In the genomic region with DNA sequence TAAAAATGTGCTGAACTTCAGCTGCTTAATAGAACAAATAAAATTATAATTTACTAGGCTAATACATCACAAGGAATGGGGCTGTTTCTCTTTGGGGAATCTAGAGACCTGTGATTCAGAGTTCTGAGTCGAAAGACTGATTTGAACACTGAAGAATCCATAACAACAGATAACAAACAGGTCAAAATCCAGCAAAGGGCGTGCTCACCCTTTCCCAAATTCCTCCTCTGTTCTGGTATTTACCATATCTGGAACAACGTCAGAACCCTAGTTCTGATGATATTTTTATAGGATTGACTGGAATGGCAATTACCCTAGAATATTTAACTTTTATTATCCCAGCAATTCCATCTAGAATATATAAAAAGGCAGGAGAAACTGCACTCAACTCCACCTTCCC, we compare ENCODE assay signal across 17 cellular contexts.
DNase-seq lines count a peak whose midpoint lies in the region; ATAC-seq and TF ChIP-seq lines count a peak whose summit lies in the region.
"Had no signal": no experiment of that assay in that cellular context is flagged by ENCODE, and none has a peak within 500 bp of the region (broad histone marks: within the 10 kb centered on the region; RNA-seq: fewer than 3 reads in every experiment).

No MANE protein-coding gene starts in this region.

- WGBS in IMR-90 (ENCODE audit: extremely low coverage in 2 of 2, insufficient read length in 1 of 2), 2 experiments: no CpG with 5 or more reads among the region's 3 CpGs

- H3K4me1 ChIP-seq in IMR-90 (ENCODE audit: control insufficient read depth, insufficient read depth, low read length): no peaks in the 10 kb centered on the region
- H3K4me1 ChIP-seq: SJSA1 had no signal

- CTCF ChIA-PET in IMR-90 (lab: Yijun Ruan, JAX): no interaction called here

- no peaks in the 10 kb centered on the region for H4K20me1 ChIP-seq in IMR-90 (ENCODE audit: insufficient read depth, low read length)

- H3K79me1 ChIP-seq in IMR-90 (ENCODE audit: low read depth in 1 of 2, low read length in 2 of 2): no peaks in the 10 kb centered on the region

- H2BK120ac ChIP-seq in IMR-90 (ENCODE audit: low read depth, low read length): no peak overlapping the region

- peaks cover 3% of the 10 kb centered on the region; the same call in 1 of the 2 replicates for H3K9me1 ChIP-seq in IMR-90 (ENCODE audit: insufficient read depth, low read length)

- no peak overlapping the region for H3K56ac ChIP-seq in IMR-90 (ENCODE audit: extremely low read depth, insufficient read depth, low read length)

- intact Hi-C loops in IMR-90 (cut with micrococcal nuclease) (loop anchor here (5.0 kb wide), 1 partner anchor 41 kb away; no protein-coding TSS in a partner anchor), sciatic nerve (cut with DNase I) (no loop called here)

- H2AFZ ChIP-seq in IMR-90 (replicated peaks; ENCODE audit: low read length, poor library complexity): no peak overlapping the region
- H2AFZ ChIP-seq: PC-9 had no signal

- no peak overlapping the region for H4K8ac ChIP-seq in IMR-90 (ENCODE audit: low read depth in 2 of 2, low read length in 2 of 2)

- no peak overlapping the region for H2BK15ac ChIP-seq in IMR-90 (ENCODE audit: low read depth, low read length)

- no peak overlapping the region for H3K14ac ChIP-seq in IMR-90 (replicated peaks; ENCODE audit: low read depth, low read length)

- no peak overlapping the region for H3K23ac ChIP-seq in IMR-90 (ENCODE audit: low read depth, low read length)

- dilution Hi-C loops in IMR-90 (cut with HindIII; ENCODE audit: low sequenced_read_pairs, unreplicated experiment): no loop called here

- no peak; the same call in 1 of the 2 replicates for ATAC-seq in IMR-90 (ENCODE audit: low read depth)
- peak; percentile 74 for ATAC-seq in sciatic nerve
- ATAC-seq in GM21423 (IDR thresholded peaks at IDR 0.05; ENCODE audit: unreplicated experiment): no peak
- no peak for ATAC-seq in GM18868 (IDR thresholded peaks at IDR 0.05; ENCODE audit: unreplicated experiment)

- DNase-seq in AG10803 (ENCODE audit: low read depth) (peak; percentile 55), IMR-90 (peak; percentile 31), fibroblast of the aortic adventitia (ENCODE audit: low read depth) (peak; percentile 82), sciatic nerve (ENCODE audit: low spot score) (no peak), NCI-H2081 treated with DMSO at 0.1 percent for 48 hours (lab: John Stamatoyannopoulos, UW) (no peak), NCI-H69 (lab: John Stamatoyannopoulos, UW) (no peak)
- DNase-seq: EL, H9, Kasumi-1, NCI-H1105 treated with DMSO at 0.1 percent for 48 hours, NCI-H1694 treated with DMSO at 0.1 percent for 48 hours, NCI-H82, PC-9 had no signal

- H3K27me3 ChIP-seq in IMR-90 (ENCODE audit: control insufficient read depth, insufficient read depth, low read length): no peaks in the 10 kb centered on the region; the same call in 1 of the 2 replicates
- H3K27me3 ChIP-seq: SJSA1 had no signal

- H2AK9ac ChIP-seq in IMR-90 (replicated peaks; ENCODE audit: low read depth, low read length, poor library complexity): no peak overlapping the region

- BruUV-seq in IMR-90 (replicated peaks; lab: Mats Ljungman, UMichigan): no TSS peak

- no peaks in the 10 kb centered on the region for H3K9me3 ChIP-seq in IMR-90 (ENCODE audit: control insufficient read depth, insufficient read depth, low read length)

- no peak overlapping the region for H2BK20ac ChIP-seq in IMR-90 (ENCODE audit: low read depth, low read length)

- H3K27ac ChIP-seq in IMR-90 (ENCODE audit: insufficient read depth, low read length): no peak overlapping the region
- H3K27ac ChIP-seq: C4-2B, PC-9, SJSA1 had no signal

- no peak overlapping the region for H4K5ac ChIP-seq in IMR-90 (ENCODE audit: low read depth, low read length)

- no peak overlapping the region for H2AK5ac ChIP-seq in IMR-90 (ENCODE audit: low read depth, low read length)

- TF ChIP-seq CTCF in AG10803 (conservative IDR thresholded peaks at IDR 0.05; ENCODE audit: low read length) (no peak), IMR-90 (conservative IDR thresholded peaks at IDR 0.05; ENCODE audit: low read depth, low read length) (no peak), fibroblast of the aortic adventitia (IDR thresholded peaks at IDR 0.05; ENCODE audit: insufficient read depth, low read length) (no peak)

- in situ Hi-C loops in IMR-90 (cut with MboI; ENCODE audit: low sequenced_read_pairs): no loop called here

- no peak overlapping the region for H3K9ac ChIP-seq in IMR-90 (ENCODE audit: low read depth, low read length)

- H3K4me3 ChIP-seq in AG10803 (ENCODE audit: low read length): no peak overlapping the region
- no peak overlapping the region for H3K4me3 ChIP-seq in IMR-90 (ENCODE audit: insufficient read depth, low read depth, low read length)
- no peak overlapping the region for H3K4me3 ChIP-seq in fibroblast of the aortic adventitia (ENCODE audit: low read depth, low read length)
- H3K4me3 ChIP-seq: PC-9, SJSA1 had no signal

- no peak overlapping the region for H4K91ac ChIP-seq in IMR-90 (ENCODE audit: insufficient read depth, low read depth, low read length)

- TF ChIP-seq POLR2A in IMR-90 (IDR thresholded peaks at IDR 0.05; ENCODE audit: low read depth, low read length): no peak

- H3K4ac ChIP-seq in IMR-90 (ENCODE audit: low read depth, low read length): no peak overlapping the region

- H3K36me3 ChIP-seq in IMR-90 (ENCODE audit: control insufficient read depth, insufficient read depth, low read length): no peaks in the 10 kb centered on the region
- H3K36me3 ChIP-seq: SJSA1 had no signal

- H2BK5ac ChIP-seq in IMR-90 (ENCODE audit: low read depth, low read length, poor library complexity, severe bottlenecking): no peak overlapping the region

- TF ChIP-seq RAD21 in IMR-90 (IDR thresholded peaks at IDR 0.05; ENCODE audit: low read length): no peak

- POLR2A ChIA-PET in IMR-90 (lab: Charles Lee; ENCODE audit: unreplicated experiment): no interaction called here

- H3K18ac ChIP-seq in IMR-90 (ENCODE audit: low read depth, low read length): no peak overlapping the region

- no peak overlapping the region for H3K4me2 ChIP-seq in IMR-90 (ENCODE audit: low read depth, low read length)
- H3K4me2 ChIP-seq: PC-9 had no signal

TF ChIP-seq in IMR-90, 13 proteins besides CTCF, POLR2A, EP300 and RAD21:
- TF ChIP-seq, protein P1, sequence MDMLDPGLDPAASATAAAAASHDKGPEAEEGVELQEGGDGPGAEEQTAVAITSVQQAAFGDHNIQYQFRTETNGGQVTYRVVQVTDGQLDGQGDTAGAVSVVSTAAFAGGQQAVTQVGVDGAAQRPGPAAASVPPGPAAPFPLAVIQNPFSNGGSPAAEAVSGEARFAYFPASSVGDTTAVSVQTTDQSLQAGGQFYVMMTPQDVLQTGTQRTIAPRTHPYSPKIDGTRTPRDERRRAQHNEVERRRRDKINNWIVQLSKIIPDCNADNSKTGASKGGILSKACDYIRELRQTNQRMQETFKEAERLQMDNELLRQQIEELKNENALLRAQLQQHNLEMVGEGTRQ (IDR thresholded peaks at IDR 0.05; ENCODE audit: low read depth, low read length): no peak
- TF ChIP-seq RCOR1 (IDR thresholded peaks at IDR 0.05; ENCODE audit: insufficient replicate concordance, low read length): no peak

Comparison
In these comparisons a context has a peak if more than half of its experiments do, and no peak if none do; other contexts are left out.
1. DNase-seq: peak in AG10803 (single experiment), IMR-90 (single experiment) and fibroblast of the aortic adventitia (single experiment); none in sciatic nerve (single experiment), NCI-H2081 treated with DMSO at 0.1 percent for 48 hours (single experiment) and NCI-H69 (single experiment).